12 cellular contexts compared by ENCODE assay signal in the genomic region with DNA sequence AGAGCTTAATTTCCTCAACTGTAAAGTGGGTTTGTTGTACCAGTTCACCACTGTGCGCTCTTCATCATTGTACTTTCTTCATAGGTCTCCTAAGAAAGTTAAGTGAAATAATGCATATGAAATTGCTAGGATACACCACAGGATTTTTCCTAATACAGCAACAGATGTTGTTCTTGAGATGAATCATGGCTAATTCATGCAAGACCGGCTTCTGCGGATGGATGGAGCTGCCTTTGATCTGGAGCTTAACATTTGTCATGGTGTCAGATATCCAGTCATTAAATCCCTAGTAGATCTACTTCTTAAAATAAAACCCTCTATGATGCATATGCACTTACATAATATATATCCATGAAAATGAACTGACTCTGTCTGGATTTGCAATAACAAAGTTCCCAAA.
A peak's percentile ranks its signal among the peaks of the same experiment; 100 is the strongest.
DNase-seq lines count a peak whose midpoint lies in the region; ATAC-seq and TF ChIP-seq lines count a peak whose summit lies in the region.
"Had no signal": no experiment of that assay in that cellular context is flagged by ENCODE, and none has a peak within 500 bp of the region (broad histone marks: within the 10 kb centered on the region; RNA-seq: fewer than 3 reads in every experiment).

No MANE protein-coding gene starts in this region.

- TF ChIP-seq CTCF in epithelial cell of proximal tubule (conservative IDR thresholded peaks at IDR 0.05; ENCODE audit: low read depth, low read length) = no peak
- TF ChIP-seq CTCF in retinal pigment epithelial cell (conservative IDR thresholded peaks at IDR 0.05; ENCODE audit: low read depth, low read length) = no peak
- no peak for TF ChIP-seq CTCF in prostate gland (IDR thresholded peaks at IDR 0.05)

- H3K27ac ChIP-seq in prostate gland = no peak overlapping the region

- peak; percentile 99 for DNase-seq in DMS53 treated with DMSO at 0.1 percent for 48 hours (lab: John Stamatoyannopoulos, UW; ENCODE audit: unreplicated experiment)
- DNase-seq in NCI-H510A (lab: John Stamatoyannopoulos, UW) = peak; percentile 10
- DNase-seq in epithelial cell of proximal tubule (ENCODE audit: low read depth) = peak; percentile 84
- DNase-seq in retinal pigment epithelial cell (ENCODE audit: low read depth) = peak; percentile 87
- DNase-seq in activated CD4-positive, alpha-beta T cell treated with anti-CD3 and anti-CD28 coated beads for 4 hours = no peak
- no peak for DNase-seq in prostate gland (ENCODE audit: low spot score)
- no peak for DNase-seq in NK-92 (lab: John Stamatoyannopoulos, UW; ENCODE audit: unreplicated experiment)
- DNase-seq: DND-41, foreskin melanocyte, Karpas-422 had no signal

- H3K36me3 ChIP-seq in prostate gland = no peaks in the 10 kb centered on the region

- no peaks in the 10 kb centered on the region for H3K4me1 ChIP-seq in prostate gland (replicated peaks)

- 64% methylated on average over 3 of the region's 3 CpGs for WGBS in prostate gland

- no peak for ATAC-seq in GM21576 (IDR thresholded peaks at IDR 0.05; ENCODE audit: unreplicated experiment)
- ATAC-seq: activated CD4-positive, CD25-positive, alpha-beta regulatory T cell treated with anti-CD3 and anti-CD28 coated beads, Interleukin-2, amount 50 U/mL, for 24 hours had no signal

- H3K4me3 ChIP-seq in epithelial cell of proximal tubule (ENCODE audit: low read depth, low read length) (no peak overlapping the region), retinal pigment epithelial cell (ENCODE audit: low read length) (no peak overlapping the region), prostate gland (no peak overlapping the region)

- intact Hi-C loops in prostate gland (cut with DNase I) = loop anchor here (10.0 kb wide), 1 partner anchor 105 kb away; no protein-coding TSS in a partner anchor

- no peaks in the 10 kb centered on the region for H3K9me3 ChIP-seq in prostate gland

- H3K27me3 ChIP-seq in prostate gland (replicated peaks; ENCODE audit: insufficient read depth) = no peaks in the 10 kb centered on the region

- TF ChIP-seq POLR2A in prostate gland (IDR thresholded peaks at IDR 0.05) = no peak

Comparison
In these comparisons a context has a peak if more than half of its experiments do, and no peak if none do; other contexts are left out.
1. DNase-seq: peak in DMS53 treated with DMSO at 0.1 percent for 48 hours (single experiment), NCI-H510A (single experiment), epithelial cell of proximal tubule (single experiment) and retinal pigment epithelial cell (single experiment); none in activated CD4-positive, alpha-beta T cell treated with anti-CD3 and anti-CD28 coated beads for 4 hours (0 of 2), prostate gland (single experiment) and NK-92 (single experiment).